10 cellular contexts compared by ENCODE assay signal in the genomic region with DNA sequence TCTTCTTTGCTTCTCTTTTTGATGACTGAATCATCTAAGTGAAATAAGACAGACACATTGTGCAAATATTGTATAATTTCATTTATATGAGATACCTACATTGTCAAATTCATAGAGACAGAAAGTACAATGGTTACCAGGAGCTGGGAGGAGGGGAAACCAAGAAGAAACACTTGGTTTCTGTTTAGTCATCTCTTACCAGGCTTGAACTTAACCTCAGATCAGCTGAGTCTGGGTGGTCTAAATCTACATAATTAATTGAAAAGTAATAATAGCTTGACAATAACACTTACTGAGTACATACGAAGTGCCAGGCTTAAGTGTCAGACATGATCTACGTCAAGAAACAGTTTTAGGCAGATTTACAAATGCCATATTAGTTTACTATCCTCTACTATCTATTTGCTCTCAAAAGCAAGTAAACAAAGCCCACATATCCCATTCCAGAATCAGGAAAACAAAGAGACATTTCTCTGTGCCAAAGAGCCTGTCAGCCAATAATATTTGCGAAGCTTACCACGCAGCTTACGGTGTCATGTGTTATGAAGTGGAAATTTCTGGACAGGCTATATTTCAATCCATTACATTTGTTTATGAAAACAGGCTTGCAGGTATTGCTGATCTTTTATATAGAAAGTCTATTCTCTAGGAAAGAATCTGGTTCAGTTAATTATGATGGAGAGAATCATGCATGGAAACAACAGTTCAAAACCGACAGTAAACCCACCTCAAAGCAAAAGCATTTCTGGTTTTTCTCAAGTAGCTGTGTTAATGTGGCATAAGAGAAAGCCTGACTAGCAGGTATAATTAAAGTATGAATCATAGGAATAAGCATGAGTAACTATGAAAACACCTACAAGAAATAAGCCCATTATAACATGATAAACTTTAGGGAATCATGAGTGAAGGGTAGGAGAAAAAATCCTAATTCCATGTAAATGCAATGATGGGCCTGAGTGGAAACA. TPM values are rescaled to one million over a fixed set of nuclear protein-coding genes. Genes with fewer than 3 reads are reported as not detected.
DNase-seq lines count a peak whose midpoint lies in the region; ATAC-seq and TF ChIP-seq lines count a peak whose summit lies in the region.
"Had no signal": no experiment of that assay in that cellular context is flagged by ENCODE, and none has a peak within 500 bp of the region (broad histone marks: within the 10 kb centered on the region; RNA-seq: fewer than 3 reads in every experiment).

No MANE protein-coding gene starts in this region.

- H3K36me3 ChIP-seq in prostate gland: no peaks in the 10 kb centered on the region

- TF ChIP-seq CTCF in 22Rv1 (IDR thresholded peaks at IDR 0.05): no peak
- no peak for TF ChIP-seq CTCF in prostate gland (IDR thresholded peaks at IDR 0.05)

- no peaks in the 10 kb centered on the region for H3K27me3 ChIP-seq in prostate gland (replicated peaks; ENCODE audit: insufficient read depth)

- intact Hi-C loops in prostate gland (cut with DNase I): loop anchor here (5.0 kb wide), 3 partner anchors 107 to 238 kb away; no protein-coding TSS in a partner anchor

- no peak overlapping the region for H3K4me3 ChIP-seq in prostate gland

- H3K27ac ChIP-seq in 22Rv1 (peak overlapping the region; percentile 38), caudate nucleus (ENCODE audit: low read depth, low read length) (peak overlapping the region; percentile 6), prostate gland (no peak overlapping the region)

- no peak for TF ChIP-seq POLR2A in prostate gland (IDR thresholded peaks at IDR 0.05)

- H3K9me3 ChIP-seq in prostate gland: no peaks in the 10 kb centered on the region

- DNase-seq in caudate nucleus (lab: John Stamatoyannopoulos, UW): no peak
- DNase-seq in prostate gland (ENCODE audit: low spot score): no peak
- DNase-seq in HuH-7 (ENCODE audit: low spot score): no peak
- DNase-seq in HuH-7.5 (ENCODE audit: low spot score): no peak
- DNase-seq in mucosa of gallbladder (ENCODE audit: low spot score): no peak
- DNase-seq: activated naive CD4-positive, alpha-beta T cell treated with Interleukin-2 at 50 U/mL for 16 hours; NCI-H187 treated with DMSO at 0.1 percent for 48 hours had no signal

- WGBS in prostate gland: 64% methylated on average over 6 of the region's 6 CpGs

- no peaks in the 10 kb centered on the region for H3K4me1 ChIP-seq in prostate gland (replicated peaks)

- peak; percentile 30 for ATAC-seq in GM19452 (IDR thresholded peaks at IDR 0.05; ENCODE audit: unreplicated experiment)
- peak; percentile 29 for ATAC-seq in HG03196 (IDR thresholded peaks at IDR 0.05; ENCODE audit: unreplicated experiment)

RNA-seq across cellular contexts. Expression of gene ARHGAP42, which starts 2.7 kb away (rescaled TPM):
- 10 to 100 TPM; 12.8 to 20.5 TPM for total RNA-seq in prostate gland
- total RNA-seq in mucosa of gallbladder: 25.1 TPM

Comparison
In these comparisons a context has a peak if more than half of its experiments do, and no peak if none do; other contexts are left out.
1. H3K27ac ChIP-seq: peak in 22Rv1 (single experiment) and caudate nucleus (single experiment); none in prostate gland (0 of 2).